13 cellular contexts compared by ENCODE assay signal in the genomic region with DNA sequence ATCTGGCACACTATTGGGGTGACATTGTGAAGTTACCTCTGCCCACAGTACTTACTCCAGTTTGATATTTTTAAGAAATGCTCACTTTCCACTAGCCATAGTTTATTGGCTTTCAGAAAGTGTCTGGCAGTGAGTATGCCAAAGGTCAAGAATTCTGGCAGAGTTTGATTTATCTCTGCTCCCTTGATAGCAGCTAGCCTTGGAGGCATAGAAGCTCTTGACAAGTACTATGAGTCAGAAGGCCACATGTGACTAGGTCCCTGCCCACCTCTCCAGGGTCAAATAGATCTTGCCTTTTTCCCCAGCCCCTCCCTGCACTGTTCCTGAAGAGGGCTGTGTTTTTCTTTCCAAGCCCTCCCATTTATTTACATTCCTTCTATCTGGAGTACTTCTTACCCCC.
DNase-seq lines count a peak whose midpoint lies in the region; ATAC-seq and TF ChIP-seq lines count a peak whose summit lies in the region.
"Had no signal": no experiment of that assay in that cellular context is flagged by ENCODE, and none has a peak within 500 bp of the region (broad histone marks: within the 10 kb centered on the region; RNA-seq: fewer than 3 reads in every experiment).

No MANE protein-coding gene starts in this region.

- no peak for TF ChIP-seq POLR2A in heart left ventricle (IDR thresholded peaks at IDR 0.05)

- TF ChIP-seq CTCF in heart left ventricle (IDR thresholded peaks at IDR 0.05) (no peak), neural progenitor cell (IDR thresholded peaks at IDR 0.05) (no peak)

- DNase-seq in DMS 273 (lab: John Stamatoyannopoulos, UW; ENCODE audit: unreplicated experiment): peak; percentile 40
- DNase-seq in DMS 273 treated with DMSO at 0.1 percent for 48 hours (lab: John Stamatoyannopoulos, UW): no peak
- peak; percentile 24 for DNase-seq in OCI-M1 (lab: John Stamatoyannopoulos, UW)
- DNase-seq in heart left ventricle: no peak
- peak; percentile 42 for DNase-seq in renal cortical epithelial cell (ENCODE audit: low read depth)
- DNase-seq in neural progenitor cell (ENCODE audit: low spot score): no peak
- DNase-seq in NCI-H1436 treated with DMSO at 0.1 percent for 48 hours (lab: John Stamatoyannopoulos, UW): no peak
- no peak for DNase-seq in dermis blood vessel endothelial cell
- DNase-seq: EL; NK-92 treated with Interleukin-12 subunit alpha and Interleukin-12 subunit beta, amount 100 ng/mL, for 24 hours had no signal

- H3K4me1 ChIP-seq in heart left ventricle: peaks cover 0 to 30% (median 12%) of the 10 kb centered on the region in 12 donors
- no peaks in the 10 kb centered on the region for H3K4me1 ChIP-seq in neural progenitor cell
- H3K4me1 ChIP-seq: prostate gland had no signal

- H3K9ac ChIP-seq in neural progenitor cell: no peak overlapping the region

- no peaks in the 10 kb centered on the region for H3K9me3 ChIP-seq in heart left ventricle
- H3K9me3 ChIP-seq in neural progenitor cell (ENCODE audit: low read depth): no peaks in the 10 kb centered on the region
- H3K9me3 ChIP-seq: prostate gland, tibial nerve had no signal

- peak; percentile 51 to 91 (median 80) for ATAC-seq in heart left ventricle

- no peak overlapping the region for H2AFZ ChIP-seq in neural progenitor cell (replicated peaks)

- peaks cover 3% of the 10 kb centered on the region for H3K27me3 Mint-ChIP-seq in neural progenitor cell (ENCODE audit: insufficient read depth, low read depth)

- no peaks in the 10 kb centered on the region for H3K36me3 Mint-ChIP-seq in neural progenitor cell

- peaks cover 4% of the 10 kb centered on the region for H4K20me1 ChIP-seq in neural progenitor cell (ENCODE audit: low read depth)

- no peaks in the 10 kb centered on the region for H3K79me2 ChIP-seq in neural progenitor cell (ENCODE audit: low read depth)

- H3K9me3 Mint-ChIP-seq in neural progenitor cell: no peaks in the 10 kb centered on the region

- no peak overlapping the region for H3K4me3 Mint-ChIP-seq in neural progenitor cell

- intact Hi-C loops in heart left ventricle (cut with DNase I): no loop called here

- no peak overlapping the region for H3K27ac ChIP-seq in heart left ventricle
- no peak overlapping the region for H3K27ac ChIP-seq in neural progenitor cell
- H3K27ac ChIP-seq: 22Rv1, prostate gland, tibial nerve had no signal

- H3K4me1 Mint-ChIP-seq in neural progenitor cell: peaks cover 21% of the 10 kb centered on the region

- H3K27ac Mint-ChIP-seq in neural progenitor cell: no peak overlapping the region

- H3K36me3 ChIP-seq in heart left ventricle (no peaks in the 10 kb centered on the region), neural progenitor cell (no peaks in the 10 kb centered on the region)
- H3K36me3 ChIP-seq: prostate gland, tibial nerve had no signal

- no peaks in the 10 kb centered on the region for H3K27me3 ChIP-seq in heart left ventricle
- no peaks in the 10 kb centered on the region for H3K27me3 ChIP-seq in neural progenitor cell
- H3K27me3 ChIP-seq: tibial nerve had no signal

- H3K4me2 ChIP-seq in neural progenitor cell: no peak overlapping the region

- no peaks in the 10 kb centered on the region for H3F3A ChIP-seq in neural progenitor cell (ENCODE audit: low read depth)

- H3K4me3 ChIP-seq in heart left ventricle: no peak overlapping the region
- H3K4me3 ChIP-seq in neural progenitor cell: no peak overlapping the region
- H3K4me3 ChIP-seq: prostate gland, tibial nerve had no signal

Comparison
In these comparisons a context has a peak if more than half of its experiments do, and no peak if none do; other contexts are left out.
1. DNase-seq: peak in DMS 273 (single experiment), OCI-M1 (single experiment) and renal cortical epithelial cell (single experiment); none in DMS 273 treated with DMSO at 0.1 percent for 48 hours (single experiment), heart left ventricle (0 of 5), neural progenitor cell (single experiment), NCI-H1436 treated with DMSO at 0.1 percent for 48 hours (single experiment) and dermis blood vessel endothelial cell (single experiment).